ENCODE assay signal across 22 cellular contexts in genomic region chr17:43986225-43986981, GRCh38. TPM values are rescaled to one million over a fixed set of nuclear protein-coding genes. Genes with fewer than 3 reads are reported as not detected.
A peak's percentile ranks its signal among the peaks of the same experiment; 100 is the strongest.
DNase-seq lines count a peak whose midpoint lies in the region; ATAC-seq, FAIRE-seq and TF ChIP-seq lines count a peak whose summit lies in the region.
"Had no signal": no experiment of that assay in that cellular context is flagged by ENCODE, and none has a peak within 500 bp of the region (broad histone marks: within the 10 kb centered on the region; RNA-seq: fewer than 3 reads in every experiment).

No MANE protein-coding gene starts in this region.

- H2AFZ ChIP-seq in H1 (ENCODE audit: low read length) = no peak overlapping the region

- H4K20me1 ChIP-seq in H1 (replicated peaks in 1 of 2; ENCODE audit: control insufficient read depth in 1 of 2, insufficient read depth in 2 of 2, low read length in 2 of 2) = no peaks in the 10 kb centered on the region
- H4K20me1 ChIP-seq: BLaER1 treated with 17β-estradiol and CSF1 and Interleukin-3, amounts not matched to agents 10 nM and 100 nM had no signal

- H4K8ac ChIP-seq in H1 (ENCODE audit: extremely low read depth, insufficient read depth, low read length) = no peak overlapping the region

- H3K4me3 ChIP-seq in right atrium auricular region (no peak overlapping the region), H1 (ENCODE audit: extremely low read depth in 1 of 4, insufficient read depth in 2 of 4, low read depth in 3 of 4, low read length in 4 of 4) (no peak overlapping the region)
- H3K4me3 ChIP-seq: BLaER1 treated with 17β-estradiol and CSF1 and Interleukin-3, amounts not matched to agents 10 nM and 100 nM had no signal

- H2AK5ac ChIP-seq in H1 (ENCODE audit: low read depth, low read length) = no peak overlapping the region

- TF ChIP-seq EP300 in H1 (IDR thresholded peaks at IDR 0.05; ENCODE audit: borderline replicate concordance in 1 of 2, low read depth in 2 of 2, low read length in 2 of 2) = no peak

- H4K91ac ChIP-seq in H1 (replicated peaks; ENCODE audit: insufficient read length, low read length) = no peak overlapping the region

- peaks cover 0 to 12% of the 10 kb centered on the region in 2 donors for H3K4me1 ChIP-seq in right atrium auricular region
- H3K4me1 ChIP-seq in H1 (replicated peaks in 1 of 4; ENCODE audit: control insufficient read depth in 3 of 4, insufficient read depth in 4 of 4, low read length in 3 of 4) = peaks cover 0 to 4% (median 2%) of the 10 kb centered on the region in 4 experiments; a peak in 4 of 7 replicates

- no peak overlapping the region for H3K9ac ChIP-seq in H1 (replicated peaks in 1 of 4; ENCODE audit: extremely low read depth in 1 of 4, low read depth in 3 of 4, low read length in 3 of 4)
- H3K9ac ChIP-seq: BLaER1 treated with 17β-estradiol and CSF1 and Interleukin-3, amounts not matched to agents 10 nM and 100 nM; KMS-11 had no signal

- no peak for DNase-seq in Right ventricle myocardium superior
- DNase-seq in right atrium auricular region (ENCODE audit: low spot score) = no peak
- DNase-seq in H1 (ENCODE audit: low read depth in 1 of 2, low spot score in 2 of 2) = no peak
- DNase-seq in occipital lobe (lab: John Stamatoyannopoulos, UW) = peak; percentile 13
- no peak for DNase-seq in urothelium cell line (ENCODE audit: low spot score)
- no peak for DNase-seq in stimulated activated CD8-positive, alpha-beta memory T cell treated with anti-CD3 and anti-CD28 coated beads, Interleukin-4, amount 100 ng/mL, for 48 hours
- no peak for DNase-seq in NCI-H526 treated with DMSO at 0.1 percent for 48 hours (lab: John Stamatoyannopoulos, UW)
- DNase-seq: CD8-positive, alpha-beta memory T cell; DMS79 treated with DMSO at 0.1 percent for 48 hours; NCI-H1092; NCI-H146; NCI-H2081; NCI-H82; PC-3 had no signal

- H3K79me1 ChIP-seq in H1 (ENCODE audit: low read depth, low read length) = no peaks in the 10 kb centered on the region

- no peak overlapping the region for H3K4ac ChIP-seq in H1 (replicated peaks; ENCODE audit: insufficient read length, low read depth, low read length)

- CTCF ChIA-PET in H1 (lab: Charles Lee; ENCODE audit: partially characterized antibody) = interaction anchor here (0.9 to 22.7 kb wide), 6 partner anchors 10 to 182 kb away, joined by 3 to 416 read pairs (median 4); partner anchors contain the start of gene PPY

- FAIRE-seq in H1 (lab: Jason Lieb, UNC) = no peak
- FAIRE-seq in urothelium cell line (lab: Jason Lieb, UNC) = peak; percentile 9

- H3K23ac ChIP-seq in H1 (ENCODE audit: insufficient read length) = no peak overlapping the region

- no peak overlapping the region for H2BK15ac ChIP-seq in H1 (ENCODE audit: low read length)

- TF ChIP-seq CTCF in right atrium auricular region (IDR thresholded peaks at IDR 0.05) (no peak), H1 (IDR thresholded peaks at IDR 0.05; ENCODE audit: control extremely low read depth in 1 of 3, insufficient read depth in 1 of 3, low read depth in 1 of 3, low read length in 3 of 3) (no peak)

- H3K27ac ChIP-seq in right atrium auricular region (peak overlapping the region in 1 of 2 donors; percentile 4), H1 (ENCODE audit: low read depth, low read length) (no peak overlapping the region)
- H3K27ac ChIP-seq: BLaER1 treated with 17β-estradiol and CSF1 and Interleukin-3, amounts not matched to agents 10 nM and 100 nM; KMS-11 had no signal

- H3K14ac ChIP-seq in H1 (ENCODE audit: insufficient read length) = no peak overlapping the region

- H3K23me2 ChIP-seq in H1 (ENCODE audit: low read depth, low read length) = peaks cover 6% of the 10 kb centered on the region

- no peak overlapping the region for H2BK20ac ChIP-seq in H1 (ENCODE audit: low read length)

- no peak overlapping the region for H3K4me2 ChIP-seq in H1 (ENCODE audit: insufficient read depth in 1 of 2, low read depth in 2 of 2, low read length in 2 of 2)
- H3K4me2 ChIP-seq: BLaER1 treated with 17β-estradiol and CSF1 and Interleukin-3, amounts not matched to agents 10 nM and 100 nM; KMS-11 had no signal

- no peak for TF ChIP-seq RAD21 in H1 (IDR thresholded peaks at IDR 0.05 in 1 of 2, conservative IDR thresholded peaks at IDR 0.05 in 1 of 2; ENCODE audit: low read depth in 2 of 2, low read length in 2 of 2)

- H3K9me3 ChIP-seq in right atrium auricular region (no peaks in the 10 kb centered on the region), H1 (ENCODE audit: insufficient read depth in 2 of 2, low read depth in 1 of 2, low read length in 1 of 2) (no peaks in the 10 kb centered on the region)
- H3K9me3 ChIP-seq: BLaER1 treated with 17β-estradiol and CSF1 and Interleukin-3, amounts not matched to agents 10 nM and 100 nM had no signal

- H3K18ac ChIP-seq in H1 (ENCODE audit: extremely low read depth, low read length) = no peak overlapping the region

- H2BK5ac ChIP-seq in H1 (ENCODE audit: low read depth, low read length) = no peak overlapping the region

- H3K36me3 ChIP-seq in right atrium auricular region (no peaks in the 10 kb centered on the region), H1 (ENCODE audit: control insufficient read depth in 2 of 4, insufficient read depth in 4 of 4, low read length in 3 of 4) (no peaks in the 10 kb centered on the region)
- H3K36me3 ChIP-seq: BLaER1 treated with 17β-estradiol and CSF1 and Interleukin-3, amounts not matched to agents 10 nM and 100 nM had no signal

- no peak overlapping the region for H4K5ac ChIP-seq in H1 (ENCODE audit: insufficient read length, low read depth, low read length)

- POLR2A ChIA-PET in H1 (lab: Charles Lee; ENCODE audit: partially characterized antibody) = interaction anchor here (0.7 to 1.3 kb wide), 3 partner anchors 10 to 43 kb away, joined by 3 to 5 read pairs (median 3); no protein-coding TSS in a partner anchor

- no peak for TF ChIP-seq POLR2A in H1 (IDR thresholded peaks at IDR 0.05; ENCODE audit: control extremely low read depth in 1 of 2, low read depth in 2 of 2, low read length in 2 of 2)

- intact Hi-C loops in Right ventricle myocardium superior (cut with DNase I) = no loop called here

- ATAC-seq in Right ventricle myocardium superior (ENCODE audit: poor library complexity) (peak; percentile 60), GM19324 (IDR thresholded peaks at IDR 0.05; ENCODE audit: low FRiP score, unreplicated experiment) (no peak)
- ATAC-seq: PC-3 had no signal

- no peaks in the 10 kb centered on the region for H3K79me2 ChIP-seq in H1 (ENCODE audit: control insufficient read depth in 1 of 2, insufficient read depth in 2 of 2, low read length in 2 of 2)

- H2BK120ac ChIP-seq in H1 (replicated peaks; ENCODE audit: low read depth, low read length) = no peak overlapping the region

- H3K56ac ChIP-seq in H1 (replicated peaks; ENCODE audit: insufficient read length, low read depth, low read length) = no peak overlapping the region

- peak overlapping the region; percentile 21; the same call in 1 of the 2 replicates for H2BK12ac ChIP-seq in H1 (ENCODE audit: low read depth, low read length)

- WGBS in H1 (ENCODE audit: extremely low coverage in 1 of 2, insufficient coverage in 1 of 2, insufficient read length in 1 of 2, insufficient replicate concordance in 2 of 2, low coverage in 1 of 2, low lambda C conversion rate in 2 of 2, missing lambda C conversion rate in 1 of 2), 2 experiments = 90% methylated on average over 7 of the region's 7 CpGs; no CpG with 5 or more reads in 1 of the 2 experiments

- H3K27me3 ChIP-seq in right atrium auricular region = no peaks in the 10 kb centered on the region
- peaks cover 0 to 5% (median 4%) of the 10 kb centered on the region in 4 experiments; a peak in 3 of 7 replicates for H3K27me3 ChIP-seq in H1 (replicated peaks in 1 of 4; ENCODE audit: control insufficient read depth in 3 of 4, extremely low read depth in 1 of 4, insufficient read depth in 3 of 4, low read length in 3 of 4)

RNA-seq across cellular contexts. Expression of gene NAGS, which starts 18.0 kb away (rescaled TPM):
- 0.54 TPM for total RNA-seq in Right ventricle myocardium superior
- 1 to 10 TPM; 1.7 to 4.5 TPM for total RNA-seq in right atrium auricular region
- total RNA-seq in H1 (2021; fragmentation: NEBNext Ultra II Directional; extraction: Animal tissue kit (Norgen Biotek cat#: 25700)) = 5.1 TPM in 2 replicates
- polyA plus RNA-seq in H1 (2011; rRNA removed) = 4.0 and 4.4 TPM in 2 replicates
- 3.6 TPM for polyA plus RNA-seq in H1 (2011; cell fraction: cytosol; rRNA removed)
- 3.8 TPM for polyA plus RNA-seq in H1 (2011; cell fraction: nucleus; rRNA removed)
- polyA plus RNA-seq in H1 (2012, experiment 1 of 2) = 2.8 to 4.0 TPM (median 3.4 TPM) in 4 replicates
- polyA plus RNA-seq in H1 (2012, experiment 2 of 2) = 3.3 TPM
- 5.2 TPM for polyA plus RNA-seq in H1 (2013, experiment 1 of 2)
- polyA plus RNA-seq in H1 (2013, experiment 2 of 2) = 4.9 TPM
- 3.0 TPM in 2 replicates for polyA minus RNA-seq in H1 (2011; rRNA and poly(A)+ RNA removed)
- polyA minus RNA-seq in H1 (2011; cell fraction: cytosol; rRNA and poly(A)+ RNA removed) = 5.0 TPM
- polyA minus RNA-seq in H1 (2011; cell fraction: nucleus; rRNA and poly(A)+ RNA removed) = 5.1 TPM
- total RNA-seq in occipital lobe = 0.78 TPM

RNA-seq across cellular contexts. Expression of gene TMEM101, which starts 28.4 kb away (rescaled TPM):
- total RNA-seq in Right ventricle myocardium superior (21.3 TPM), right atrium auricular region (10 to 100 TPM; 21.0 to 25.0 TPM), occipital lobe (36.3 TPM)
- total RNA-seq in H1 (2021; fragmentation: NEBNext Ultra II Directional; extraction: Animal tissue kit (Norgen Biotek cat#: 25700)) = 16.1 and 20.9 TPM in 2 replicates
- polyA plus RNA-seq in H1 (2011; rRNA removed) = 44.7 and 55.6 TPM in 2 replicates
- 54.3 TPM for polyA plus RNA-seq in H1 (2011; cell fraction: cytosol; rRNA removed)
- polyA plus RNA-seq in H1 (2011; cell fraction: nucleus; rRNA removed) = 44.7 TPM
- polyA plus RNA-seq in H1 (2012, experiment 1 of 2) = 23.2 to 36.4 TPM (median 32.3 TPM) in 4 replicates
- 27.4 TPM for polyA plus RNA-seq in H1 (2012, experiment 2 of 2)
- polyA plus RNA-seq in H1 (2013, experiment 1 of 2) = 23.1 TPM
- polyA plus RNA-seq in H1 (2013, experiment 2 of 2) = 24.7 TPM
- 35.1 and 40.3 TPM in 2 replicates for polyA minus RNA-seq in H1 (2011; rRNA and poly(A)+ RNA removed)
- polyA minus RNA-seq in H1 (2011; cell fraction: cytosol; rRNA and poly(A)+ RNA removed) = 21.0 TPM
- 20.2 TPM for polyA minus RNA-seq in H1 (2011; cell fraction: nucleus; rRNA and poly(A)+ RNA removed)

RNA-seq across cellular contexts. Expression of gene PYY, which starts 32.7 kb away (rescaled TPM):
- not detected for total RNA-seq in Right ventricle myocardium superior
- total RNA-seq in right atrium auricular region = not detected
- 0.42 and 0.93 TPM in 2 replicates for total RNA-seq in H1 (2021; fragmentation: NEBNext Ultra II Directional; extraction: Animal tissue kit (Norgen Biotek cat#: 25700))
- 2.7 and 3.4 TPM in 2 replicates for polyA plus RNA-seq in H1 (2011; rRNA removed)
- polyA plus RNA-seq in H1 (2011; cell fraction: cytosol; rRNA removed) = 1.0 TPM
- polyA plus RNA-seq in H1 (2011; cell fraction: nucleus; rRNA removed) = 2.4 TPM
- polyA plus RNA-seq in H1 (2012, experiment 1 of 2) = 1.0 to 3.2 TPM (median 1.7 TPM) in 4 replicates
- 2.4 TPM for polyA plus RNA-seq in H1 (2012, experiment 2 of 2)
- polyA plus RNA-seq in H1 (2013, experiment 1 of 2) = 3.9 TPM
- 4.8 TPM for polyA plus RNA-seq in H1 (2013, experiment 2 of 2)
- 0.57 TPM in 1 of 2 replicates, not detected in the other for polyA minus RNA-seq in H1 (2011; rRNA and poly(A)+ RNA removed)
- not detected for polyA minus RNA-seq in H1 (2011; cell fraction: cytosol; rRNA and poly(A)+ RNA removed)
- polyA minus RNA-seq in H1 (2011; cell fraction: nucleus; rRNA and poly(A)+ RNA removed) = not detected
- total RNA-seq in occipital lobe = not detected
- total RNA-seq: A172; CD8-positive, alpha-beta memory T cell; G401; MCF 10A; NCI-H460; PC-3 had no signal
- polyA plus RNA-seq: CD8-positive, alpha-beta memory T cell had no signal

RNA-seq across cellular contexts. Expression of gene PPY, which starts 44.1 kb away (rescaled TPM):
- not detected for total RNA-seq in Right ventricle myocardium superior
- total RNA-seq in right atrium auricular region = not detected
- total RNA-seq in H1 (2021; fragmentation: NEBNext Ultra II Directional; extraction: Animal tissue kit (Norgen Biotek cat#: 25700)) = not detected in 2 replicates
- polyA plus RNA-seq in H1 (2011; rRNA removed) = 0.26 TPM in 1 of 2 replicates, not detected in the other
- 0.31 TPM for polyA plus RNA-seq in H1 (2011; cell fraction: cytosol; rRNA removed)
- polyA plus RNA-seq in H1 (2011; cell fraction: nucleus; rRNA removed) = 0.51 TPM
- not detected in 4 replicates for polyA plus RNA-seq in H1 (2012, experiment 1 of 2)
- not detected for polyA plus RNA-seq in H1 (2012, experiment 2 of 2)
- 0.26 TPM for polyA plus RNA-seq in H1 (2013, experiment 1 of 2)
- polyA plus RNA-seq in H1 (2013, experiment 2 of 2) = 0.42 TPM
- not detected in 2 replicates for polyA minus RNA-seq in H1 (2011; rRNA and poly(A)+ RNA removed)
- polyA minus RNA-seq in H1 (2011; cell fraction: cytosol; rRNA and poly(A)+ RNA removed) = not detected
- polyA minus RNA-seq in H1 (2011; cell fraction: nucleus; rRNA and poly(A)+ RNA removed) = not detected
- not detected for total RNA-seq in occipital lobe
- total RNA-seq: A172; CD8-positive, alpha-beta memory T cell; G401; H4; MCF 10A; NCI-H460; PC-3 had no signal
- polyA plus RNA-seq: CD8-positive, alpha-beta memory T cell had no signal
